Comparison of ENCODE assay signal across 13 cellular contexts in the genomic region with DNA sequence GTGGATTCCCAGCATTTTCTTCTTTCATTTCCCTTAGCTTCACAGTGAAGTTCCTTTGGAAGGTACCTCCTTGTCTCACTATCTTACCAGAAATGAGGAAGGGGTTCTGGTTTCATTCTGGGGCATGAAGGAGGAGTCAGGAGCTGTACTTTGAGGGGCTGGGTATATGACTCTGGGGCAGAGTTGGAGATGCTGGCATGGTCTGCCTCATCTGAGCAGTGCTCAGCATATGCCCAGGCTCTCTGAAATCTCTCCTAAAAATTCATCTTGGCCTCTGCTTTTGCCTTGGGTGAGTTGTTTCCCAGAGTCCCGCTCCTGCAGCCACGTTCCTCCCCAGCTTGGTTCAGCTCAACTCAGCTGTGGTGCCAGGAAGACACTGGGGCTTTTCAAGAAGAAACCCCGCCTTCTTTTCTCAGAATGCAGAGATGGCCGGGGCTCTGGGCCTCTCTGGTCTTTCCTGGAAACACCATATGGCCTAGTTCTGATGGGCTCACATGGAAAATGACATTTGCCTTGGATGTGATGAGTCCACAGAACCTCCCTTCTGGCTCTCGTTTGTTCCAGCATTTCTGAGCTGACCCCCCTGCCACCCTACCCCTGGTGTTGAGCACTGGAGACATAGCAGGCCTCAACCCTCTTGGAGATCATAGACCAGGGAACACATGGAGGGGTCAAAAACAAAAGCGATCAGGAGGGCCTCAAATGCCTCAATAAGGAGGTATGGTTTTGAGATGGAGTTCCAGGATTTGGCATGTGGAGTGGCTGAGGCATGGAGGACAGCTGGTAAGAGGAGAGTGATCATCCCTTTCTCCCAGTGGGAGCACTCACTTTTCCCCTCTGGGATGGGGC. TPM values are rescaled to one million over a fixed set of nuclear protein-coding genes. Genes with fewer than 3 reads are reported as not detected.
DNase-seq lines count a peak whose midpoint lies in the region; ATAC-seq and TF ChIP-seq lines count a peak whose summit lies in the region.
"Had no signal": no experiment of that assay in that cellular context is flagged by ENCODE, and none has a peak within 500 bp of the region (broad histone marks: within the 10 kb centered on the region; RNA-seq: fewer than 3 reads in every experiment).

No MANE protein-coding gene starts in this region.

- H3K9me3 Mint-ChIP-seq in CD4-positive, CD25-positive, alpha-beta regulatory T cell: no peaks in the 10 kb centered on the region
- H3K9me3 Mint-ChIP-seq in activated CD8-positive, alpha-beta T cell treated with anti-CD3 and anti-CD28 coated beads, Interleukin-2, amount 10 ng/mL, durations not matched to agents 7 days and 5 days (ENCODE audit: insufficient read depth): peaks cover 17% of the 10 kb centered on the region
- no peaks in the 10 kb centered on the region for H3K9me3 Mint-ChIP-seq in effector memory CD8-positive, alpha-beta T cell

- WGBS in lower leg skin, 2 donors: 63 to 78% methylated on average over 6 of the region's 6 CpGs

- TF ChIP-seq CTCF in A673 (conservative IDR thresholded peaks at IDR 0.05; ENCODE audit: low read depth, low read length) (no peak), lower leg skin (IDR thresholded peaks at IDR 0.05) (no peak)

- peaks cover 0 to 5% of the 10 kb centered on the region in 2 experiments for H3K9me3 ChIP-seq in CD4-positive, CD25-positive, alpha-beta regulatory T cell (ENCODE audit: control insufficient read depth in 2 of 2, low read length in 2 of 2)
- H3K9me3 ChIP-seq in KOPT-K1 (ENCODE audit: insufficient read depth, low read length, poor library complexity, severe bottlenecking) (peaks cover 22% of the 10 kb centered on the region), A673 (ENCODE audit: low read depth, low read length, poor library complexity, severe bottlenecking) (no peaks in the 10 kb centered on the region)
- H3K9me3 ChIP-seq: vagina had no signal

- POLR2A ChIA-PET in activated CD8-positive, alpha-beta T cell treated with anti-CD3 and anti-CD28 coated beads, Interleukin-2, amount 10 ng/mL, durations not matched to agents 7 days and 5 days (lab: Charles Lee): interaction anchor here (0.7 to 7.9 kb wide), 10 partner anchors 10 to 80 kb away, joined by 3 to 62 read pairs (median 4); partner anchors contain the start of gene TGFBR1
- POLR2A ChIA-PET in A673 (lab: Charles Lee; ENCODE audit: low non-redundant PET): no interaction called here

- H3K36me3 ChIP-seq in CD4-positive, CD25-positive, alpha-beta regulatory T cell (ENCODE audit: control insufficient read depth, insufficient read depth, low read length): no peaks in the 10 kb centered on the region
- no peaks in the 10 kb centered on the region for H3K36me3 ChIP-seq in KOPT-K1 (ENCODE audit: insufficient read depth, low read length)
- no peaks in the 10 kb centered on the region for H3K36me3 ChIP-seq in A673 (ENCODE audit: insufficient read depth, low read length, poor library complexity, severe bottlenecking)
- H3K36me3 ChIP-seq: vagina had no signal

- H3K27me3 Mint-ChIP-seq in CD4-positive, CD25-positive, alpha-beta regulatory T cell: peaks cover 6% of the 10 kb centered on the region
- H3K27me3 Mint-ChIP-seq in activated CD8-positive, alpha-beta T cell treated with anti-CD3 and anti-CD28 coated beads, Interleukin-2, amount 10 ng/mL, durations not matched to agents 7 days and 5 days (ENCODE audit: low read depth): no peaks in the 10 kb centered on the region
- H3K27me3 Mint-ChIP-seq in effector memory CD8-positive, alpha-beta T cell: no peaks in the 10 kb centered on the region

- peak; percentile 80 to 83 for ATAC-seq in CD4-positive, CD25-positive, alpha-beta regulatory T cell (ENCODE audit: low read depth in 2 of 2)
- ATAC-seq in activated CD8-positive, alpha-beta T cell treated with anti-CD3 and anti-CD28 coated beads, Interleukin-2, amount 10 ng/mL, durations not matched to agents 7 days and 5 days: peak; percentile 88
- ATAC-seq in effector memory CD8-positive, alpha-beta T cell (replicated peaks): peak; percentile 66

- H3K27ac Mint-ChIP-seq in CD4-positive, CD25-positive, alpha-beta regulatory T cell: peak overlapping the region; percentile 89 to 98 (median 91)
- H3K27ac Mint-ChIP-seq in activated CD8-positive, alpha-beta T cell treated with anti-CD3 and anti-CD28 coated beads, Interleukin-2, amount 10 ng/mL, durations not matched to agents 7 days and 5 days: peak overlapping the region; percentile 98
- peak overlapping the region; percentile 44 to 58 for H3K27ac Mint-ChIP-seq in effector memory CD8-positive, alpha-beta T cell
- H3K27ac Mint-ChIP-seq: brain had no signal

- H3K36me3 Mint-ChIP-seq in CD4-positive, CD25-positive, alpha-beta regulatory T cell: no peaks in the 10 kb centered on the region
- peaks cover 69% of the 10 kb centered on the region for H3K36me3 Mint-ChIP-seq in activated CD8-positive, alpha-beta T cell treated with anti-CD3 and anti-CD28 coated beads, Interleukin-2, amount 10 ng/mL, durations not matched to agents 7 days and 5 days (ENCODE audit: low read depth)
- H3K36me3 Mint-ChIP-seq in effector memory CD8-positive, alpha-beta T cell (ENCODE audit: insufficient read depth): peaks cover 4% of the 10 kb centered on the region
- H3K36me3 Mint-ChIP-seq: brain had no signal

- BruUV-seq in A673 (replicated peaks; lab: Mats Ljungman, UMichigan): no TSS peak

- peaks cover 20% of the 10 kb centered on the region for H3K4me1 ChIP-seq in CD4-positive, CD25-positive, alpha-beta regulatory T cell (ENCODE audit: control insufficient read depth, insufficient read depth, low read length, poor library complexity, severe bottlenecking)
- H3K4me1 ChIP-seq in A673 (ENCODE audit: insufficient read depth, low read length, poor library complexity, severe bottlenecking): no peaks in the 10 kb centered on the region
- H3K4me1 ChIP-seq: vagina had no signal

- peak overlapping the region in 3 of 4 donors; percentile 50 to 83 (median 73) for H3K4me3 Mint-ChIP-seq in CD4-positive, CD25-positive, alpha-beta regulatory T cell
- H3K4me3 Mint-ChIP-seq in activated CD8-positive, alpha-beta T cell treated with anti-CD3 and anti-CD28 coated beads, Interleukin-2, amount 10 ng/mL, durations not matched to agents 7 days and 5 days: peak overlapping the region; percentile 66
- peak overlapping the region; percentile 59 to 62 for H3K4me3 Mint-ChIP-seq in effector memory CD8-positive, alpha-beta T cell
- H3K4me3 Mint-ChIP-seq: brain had no signal

- H3K4me1 Mint-ChIP-seq in CD4-positive, CD25-positive, alpha-beta regulatory T cell: peaks cover 10 to 49% (median 35%) of the 10 kb centered on the region in 4 donors
- H3K4me1 Mint-ChIP-seq in activated CD8-positive, alpha-beta T cell treated with anti-CD3 and anti-CD28 coated beads, Interleukin-2, amount 10 ng/mL, durations not matched to agents 7 days and 5 days (ENCODE audit: low read depth): peaks cover 81% of the 10 kb centered on the region
- peaks cover 41 to 46% of the 10 kb centered on the region in 2 donors for H3K4me1 Mint-ChIP-seq in effector memory CD8-positive, alpha-beta T cell (ENCODE audit: low read depth in 2 of 2)

- TF ChIP-seq POLR2A in lower leg skin (IDR thresholded peaks at IDR 0.05): no peak

- peak overlapping the region; percentile 55 for H3K4me3 ChIP-seq in CD4-positive, CD25-positive, alpha-beta regulatory T cell (ENCODE audit: low read depth, low read length)
- H3K4me3 ChIP-seq in A673 (ENCODE audit: low read depth, low read length, poor library complexity, severe bottlenecking) (no peak overlapping the region), lower leg skin (ENCODE audit: low read depth, poor library complexity, severe bottlenecking) (no peak overlapping the region)
- H3K4me3 ChIP-seq: vagina had no signal

- no peaks in the 10 kb centered on the region for H3K27me3 ChIP-seq in CD4-positive, CD25-positive, alpha-beta regulatory T cell (ENCODE audit: control insufficient read depth, insufficient read depth, low read length)
- peaks cover 25% of the 10 kb centered on the region for H3K27me3 ChIP-seq in A673 (replicated peaks; ENCODE audit: insufficient read depth, low read depth, low read length, poor library complexity)
- H3K27me3 ChIP-seq: vagina had no signal

- intact Hi-C loops in A673 (cut with micrococcal nuclease; ENCODE audit: unreplicated experiment): no loop called here
- intact Hi-C loops in lower leg skin (cut with DNase I; ENCODE audit: low total_unique reads): no loop called here

- CTCF ChIA-PET in activated CD8-positive, alpha-beta T cell treated with anti-CD3 and anti-CD28 coated beads, Interleukin-2, amount 10 ng/mL, durations not matched to agents 7 days and 5 days (lab: Charles Lee): interaction anchor here (1.2 to 4.9 kb wide), 10 partner anchors 10 to 92 kb away, joined by 3 to 32 read pairs (median 8); partner anchors contain the start of gene TGFBR1
- CTCF ChIA-PET in A673 (lab: Charles Lee): no interaction called here

- peak in 1 of 3 donors; percentile 96 for DNase-seq in CD4-positive, CD25-positive, alpha-beta regulatory T cell
- DNase-seq in activated CD8-positive, alpha-beta T cell treated with anti-CD3 and anti-CD28 coated beads, Interleukin-2, amount 10 ng/mL, durations not matched to agents 7 days and 5 days: peak; percentile 86
- DNase-seq in effector memory CD8-positive, alpha-beta T cell: no peak
- no peak for DNase-seq in RPMI8226
- DNase-seq in A673 (ENCODE audit: low spot score): no peak
- no peak for DNase-seq in ecto neural progenitor cell (ENCODE audit: low spot score)
- no peak for DNase-seq in lower leg skin (ENCODE audit: low spot score in 2 of 2)
- DNase-seq: C1 segment of cervical spinal cord, IMR-90, NCI-H1105 treated with DMSO at 0.1 percent for 48 hours had no signal

- no peak overlapping the region for H3K27ac ChIP-seq in CD4-positive, CD25-positive, alpha-beta regulatory T cell (ENCODE audit: insufficient read depth, low read length, poor library complexity, severe bottlenecking)
- H3K27ac ChIP-seq in KOPT-K1 (ENCODE audit: low read depth, low read length, poor library complexity, severe bottlenecking) (peak overlapping the region; percentile 79), A673 (ENCODE audit: low read depth, low read length, poor library complexity, severe bottlenecking) (no peak overlapping the region)
- H3K27ac ChIP-seq: vagina had no signal

RNA-seq across cellular contexts. Expression of gene TGFBR1, which starts 12.0 kb away (rescaled TPM):
- total RNA-seq in CD4-positive, CD25-positive, alpha-beta regulatory T cell: 24.9 TPM
- polyA plus RNA-seq in CD4-positive, CD25-positive, alpha-beta regulatory T cell: 10 to 100 TPM; 18.0 to 27.0 (median 18.9) TPM
- 10 to 100 TPM; 90.1 to 90.9 TPM for total RNA-seq in activated CD8-positive, alpha-beta T cell treated with anti-CD3 and anti-CD28 coated beads, Interleukin-2, amount 10 ng/mL, durations not matched to agents 7 days and 5 days
- 3.5 and 6.1 TPM in 2 replicates for total RNA-seq in A673 (2021)
- 10 to 100 TPM; 10.1 to 23.3 (median 16.0) TPM for total RNA-seq in lower leg skin
